Comparison of ENCODE assay signal across 8 cellular contexts in the genomic region with DNA sequence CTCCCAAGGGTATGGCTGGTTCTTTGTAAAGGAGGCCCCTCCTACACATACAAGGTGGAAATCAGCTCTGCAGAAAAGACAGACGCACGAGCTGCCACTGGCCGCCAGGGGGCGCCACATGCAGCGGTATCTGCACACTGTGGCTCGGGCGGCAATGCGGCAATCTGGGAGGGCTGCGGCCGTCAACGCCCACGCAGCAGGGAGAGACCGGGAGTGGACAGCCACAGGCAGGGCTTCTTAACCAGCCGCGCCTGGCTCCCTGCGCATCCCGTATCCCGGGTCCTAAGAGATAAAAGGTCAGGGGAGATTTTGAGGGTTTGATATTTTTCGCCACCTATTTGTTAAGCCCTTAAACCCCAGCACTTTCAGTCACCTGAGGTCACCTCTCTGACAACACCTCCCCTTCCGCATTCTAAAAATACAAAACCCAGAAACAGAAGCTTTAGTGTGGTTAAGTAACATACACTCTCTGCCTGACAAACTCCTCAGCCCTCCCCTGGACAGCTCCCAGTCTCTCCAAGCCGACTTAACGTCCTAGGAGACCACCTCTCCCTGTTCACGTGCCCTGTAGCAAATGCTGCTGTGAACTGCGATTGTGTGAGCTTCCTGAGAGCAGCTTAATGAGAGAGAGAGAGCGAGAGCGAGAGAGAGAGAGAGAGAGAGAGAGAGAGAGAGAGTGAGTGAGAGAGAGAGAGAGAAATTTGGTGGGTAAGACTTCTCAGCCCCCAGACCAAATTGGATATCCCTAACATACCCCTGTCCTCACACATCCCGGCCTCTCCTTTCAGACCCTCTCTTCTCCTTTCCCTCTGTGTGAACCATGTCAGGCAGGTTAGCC. TPM values are rescaled to one million over a fixed set of nuclear protein-coding genes. Genes with fewer than 3 reads are reported as not detected.
DNase-seq lines count a peak whose midpoint lies in the region; ATAC-seq and TF ChIP-seq lines count a peak whose summit lies in the region.

No MANE protein-coding gene starts in this region.

- H3K36me3 ChIP-seq in kidney epithelial cell (ENCODE audit: control insufficient read depth, insufficient read depth, low read length) = no peaks in the 10 kb centered on the region

- TF ChIP-seq CTCF in kidney epithelial cell (IDR thresholded peaks at IDR 0.05; ENCODE audit: insufficient read depth, low read length, poor library complexity, severe bottlenecking) = peak; percentile 91

- peaks cover 28% of the 10 kb centered on the region for H3K27me3 ChIP-seq in kidney epithelial cell (ENCODE audit: control insufficient read depth, insufficient read depth, low read length)

- peak; percentile 89 for DNase-seq in Ammon's horn (ENCODE audit: low spot score)
- DNase-seq in NCI-H345 (lab: John Stamatoyannopoulos, UW) = peak; percentile 81
- peak; percentile 86 for DNase-seq in activated CD4-positive, alpha-beta T cell treated with anti-CD3 and anti-CD28 coated beads for 1 hour
- DNase-seq in cerebellar nuclear complex (lab: John Stamatoyannopoulos, UW) = peak; percentile 35 to 64
- DNase-seq in kidney epithelial cell (ENCODE audit: low read depth) = peak; percentile 18
- peak; percentile 89 to 90 for DNase-seq in stimulated activated CD4-positive, alpha-beta T cell treated with anti-CD3 and anti-CD28 coated beads, Interleukin-2, amount 100 ng/mL, for 48 hours

- H3K4me3 ChIP-seq in kidney epithelial cell (ENCODE audit: low read depth, low read length) = no peak overlapping the region

- ATAC-seq in GM19023 (IDR thresholded peaks at IDR 0.05; ENCODE audit: unreplicated experiment) (peak; percentile 83), HG03175 (IDR thresholded peaks at IDR 0.05; ENCODE audit: unreplicated experiment) (peak; percentile 80)

RNA-seq across cellular contexts. Expression of gene KCNA2, which starts 13.5 kb away (rescaled TPM):
- total RNA-seq in kidney epithelial cell = not detected in 2 replicates

RNA-seq across cellular contexts. Expression of gene KCNA3, which starts 55.1 kb away (rescaled TPM):
- total RNA-seq in kidney epithelial cell = 0.04 TPM in 1 of 2 replicates, not detected in the other

Comparison
In these comparisons a context has a peak if more than half of its experiments do, and no peak if none do; other contexts are left out.
1. DNase-seq: peak in every context shown above with its lines; median percentile 90 in stimulated activated CD4-positive, alpha-beta T cell treated with anti-CD3 and anti-CD28 coated beads, Interleukin-2, amount 100 ng/mL, for 48 hours; 89 in Ammon's horn; 86 in activated CD4-positive, alpha-beta T cell treated with anti-CD3 and anti-CD28 coated beads for 1 hour; 81 in NCI-H345; 50 in cerebellar nuclear complex; 18 in kidney epithelial cell.